11 cellular contexts compared by ENCODE assay signal in the genomic region with DNA sequence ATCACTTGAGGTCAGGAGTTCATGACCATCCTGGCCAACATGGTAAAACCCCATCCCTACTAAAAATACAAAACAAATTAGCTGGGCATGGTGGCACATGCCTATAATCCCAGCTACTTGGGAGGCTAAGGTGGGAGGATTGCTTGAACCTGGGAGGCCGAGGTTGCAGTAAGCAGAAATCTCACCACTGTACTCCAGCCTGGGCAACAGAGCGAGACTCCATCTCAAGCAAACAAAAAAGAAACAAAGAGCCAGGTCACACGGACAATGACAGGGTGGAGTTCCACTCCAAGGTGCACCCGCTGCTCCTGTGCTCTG. TPM values are rescaled to one million over a fixed set of nuclear protein-coding genes. Genes with fewer than 3 reads are reported as not detected.
DNase-seq lines count a peak whose midpoint lies in the region; ATAC-seq and TF ChIP-seq lines count a peak whose summit lies in the region.
"Not testable (repeated sequence)": the region's sequence is repeated elsewhere in the genome, so short reads cannot be mapped to it uniquely, and the experiment has no call there.
"Had no signal": no experiment of that assay in that cellular context is flagged by ENCODE, and none has a peak within 500 bp of the region (broad histone marks: within the 10 kb centered on the region; RNA-seq: fewer than 3 reads in every experiment).

No MANE protein-coding gene starts in this region.

- POLR2A ChIA-PET in activated CD4-positive, alpha-beta T cell treated with anti-CD3 and anti-CD28 coated beads, Interleukin-2, amount 10 ng/mL, durations not matched to agents 7 days and 5 days (lab: Charles Lee), result not testable (repeated sequence)

- not testable (repeated sequence) for H4K91ac ChIP-seq in neuronal stem cell (ENCODE audit: low read depth, low read length, poor library complexity)

- H2AK5ac ChIP-seq in neuronal stem cell (ENCODE audit: low read depth, low read length), result not testable (repeated sequence)

- CTCF ChIA-PET in activated CD4-positive, alpha-beta T cell treated with anti-CD3 and anti-CD28 coated beads, Interleukin-2, amount 10 ng/mL, durations not matched to agents 7 days and 5 days (lab: Charles Lee), result not testable (repeated sequence)

- H3K27me3 ChIP-seq in GM23338 (ENCODE audit: insufficient read depth); esophagus muscularis mucosa; neuronal stem cell (ENCODE audit: control insufficient read depth in 3 of 3, insufficient read depth in 3 of 3, low read depth in 1 of 3, low read length in 3 of 3); tibial nerve: not testable (repeated sequence)

- H3K79me2 ChIP-seq in GM23338 (replicated peaks; ENCODE audit: insufficient read depth), result not testable (repeated sequence)

- peaks cover 12% of the 10 kb centered on the region for H3K4me1 Mint-ChIP-seq in GM23338
- H3K4me1 Mint-ChIP-seq in activated CD4-positive, alpha-beta T cell treated with anti-CD3 and anti-CD28 coated beads, Interleukin-2, amount 10 ng/mL, durations not matched to agents 7 days and 5 days, result peaks cover 65% of the 10 kb centered on the region
- peaks cover 26% of the 10 kb centered on the region for H3K4me1 Mint-ChIP-seq in central memory CD8-positive, alpha-beta T cell

- not testable (repeated sequence) for H3K9me3 Mint-ChIP-seq in GM23338; activated CD4-positive, alpha-beta T cell treated with anti-CD3 and anti-CD28 coated beads, Interleukin-2, amount 10 ng/mL, durations not matched to agents 7 days and 5 days; central memory CD8-positive, alpha-beta T cell

- not testable (repeated sequence) for H3K27ac ChIP-seq in GM23338 (ENCODE audit: low read depth); neuronal stem cell (replicated peaks; ENCODE audit: low read length)
- H3K27ac ChIP-seq in esophagus muscularis mucosa (replicated peaks in 1 of 4) (peak overlapping the region; percentile 64 to 86 (median 78)), tibial nerve (peak overlapping the region in 3 of 4 donors; percentile 43 to 88 (median 86))

- H3K4me1 ChIP-seq in GM23338 (ENCODE audit: insufficient read depth); neuronal stem cell (ENCODE audit: control insufficient read depth in 2 of 2, insufficient read depth in 1 of 2, low read depth in 1 of 2, low read length in 2 of 2): not testable (repeated sequence)
- peaks cover 6 to 37% (median 31%) of the 10 kb centered on the region in 4 donors for H3K4me1 ChIP-seq in esophagus muscularis mucosa
- peaks cover 21% of the 10 kb centered on the region for H3K4me1 ChIP-seq in mucosa of descending colon (ENCODE audit: low read depth)
- peaks cover 0 to 72% (median 10%) of the 10 kb centered on the region in 4 donors for H3K4me1 ChIP-seq in tibial nerve

- WGBS in esophagus muscularis mucosa, result 98% methylated on average over 4 of the region's 4 CpGs
- WGBS in neuronal stem cell (ENCODE audit: extremely low coverage in 2 of 2, insufficient read length in 2 of 2, insufficient replicate concordance in 1 of 2), 2 donors, result no CpG with 5 or more reads among the region's 4 CpGs
- 86 to 95% methylated on average over 4 of the region's 4 CpGs for WGBS in tibial nerve, 2 donors

- H3F3A ChIP-seq in GM23338 (replicated peaks; ENCODE audit: low read depth), result not testable (repeated sequence)

- H3K18ac ChIP-seq in neuronal stem cell (ENCODE audit: low read length), result peak overlapping the region; percentile 24

- H3K27ac Mint-ChIP-seq in GM23338, result not testable (repeated sequence)
- H3K27ac Mint-ChIP-seq in activated CD4-positive, alpha-beta T cell treated with anti-CD3 and anti-CD28 coated beads, Interleukin-2, amount 10 ng/mL, durations not matched to agents 7 days and 5 days, result peak overlapping the region; percentile 100
- peak overlapping the region; percentile 44 for H3K27ac Mint-ChIP-seq in central memory CD8-positive, alpha-beta T cell (ENCODE audit: low read depth)

- TF ChIP-seq POLR2A in esophagus muscularis mucosa (IDR thresholded peaks at IDR 0.05; ENCODE audit: low read depth); tibial nerve (IDR thresholded peaks at IDR 0.05): not testable (repeated sequence)

- not testable (repeated sequence) for H3K36me3 ChIP-seq in GM23338 (ENCODE audit: insufficient read depth); esophagus muscularis mucosa; mucosa of descending colon (ENCODE audit: low read depth); neuronal stem cell (replicated peaks in 1 of 2; ENCODE audit: control insufficient read depth in 2 of 2, insufficient read depth in 2 of 2, low read length in 2 of 2); tibial nerve

- H2AFZ ChIP-seq in GM23338, result peak overlapping the region; percentile 56; the same call in 1 of the 2 replicates
- H2AFZ ChIP-seq in neuronal stem cell (ENCODE audit: low read length), result not testable (repeated sequence)

- not testable (repeated sequence) for ATAC-seq in GM23338; central memory CD8-positive, alpha-beta T cell (replicated peaks; ENCODE audit: extremely low read depth, poor library complexity, severe bottlenecking)
- ATAC-seq in mucosa of descending colon, result peak; percentile 66

- not testable (repeated sequence) for H3K14ac ChIP-seq in neuronal stem cell (ENCODE audit: low read length)

- DNase-seq in GM23338 (ENCODE audit: low spot score); activated CD4-positive, alpha-beta T cell treated with anti-CD3 and anti-CD28 coated beads, Interleukin-2, amount 10 ng/mL, durations not matched to agents 7 days and 5 days; central memory CD8-positive, alpha-beta T cell (ENCODE audit: low spot score in 2 of 2); esophagus muscularis mucosa (ENCODE audit: extremely low spot score); neuronal stem cell (ENCODE audit: low spot score); tibial nerve (ENCODE audit: low spot score in 2 of 2): not testable (repeated sequence)
- DNase-seq in mucosa of descending colon, result peak in 1 of 3 donors; percentile 40

- H3K9ac ChIP-seq in neuronal stem cell (ENCODE audit: low read depth, low read length, poor library complexity), result not testable (repeated sequence)

- H3K4me3 ChIP-seq in GM23338; esophagus muscularis mucosa; mucosa of descending colon; neuronal stem cell (ENCODE audit: low read length in 2 of 2); tibial nerve: not testable (repeated sequence)

- not testable (repeated sequence) for H2BK15ac ChIP-seq in neuronal stem cell (ENCODE audit: low read length)

- not testable (repeated sequence) for H3K4me3 Mint-ChIP-seq in GM23338; activated CD4-positive, alpha-beta T cell treated with anti-CD3 and anti-CD28 coated beads, Interleukin-2, amount 10 ng/mL, durations not matched to agents 7 days and 5 days; central memory CD8-positive, alpha-beta T cell

- intact Hi-C loops in esophagus muscularis mucosa (cut with DNase I); mucosa of descending colon (cut with DNase I, micrococcal nuclease): not testable (repeated sequence)

- not testable (repeated sequence) for H4K20me1 ChIP-seq in GM23338 (replicated peaks; ENCODE audit: insufficient read depth)

- H4K8ac ChIP-seq in neuronal stem cell (ENCODE audit: low read depth, low read length), result not testable (repeated sequence)

- not testable (repeated sequence) for H3K4ac ChIP-seq in neuronal stem cell (ENCODE audit: low read length)

- not testable (repeated sequence) for H2BK120ac ChIP-seq in neuronal stem cell (ENCODE audit: low read depth, low read length)

- not testable (repeated sequence) for TF ChIP-seq EP300 in esophagus muscularis mucosa (IDR thresholded peaks at IDR 0.05); tibial nerve (IDR thresholded peaks at IDR 0.05)

- H3K9me3 ChIP-seq in esophagus muscularis mucosa; mucosa of descending colon; neuronal stem cell (replicated peaks in 1 of 2; ENCODE audit: control insufficient read depth in 2 of 2, insufficient read depth in 1 of 2, low read depth in 1 of 2, low read length in 2 of 2); tibial nerve: not testable (repeated sequence)

- H3K9me2 ChIP-seq in GM23338 (ENCODE audit: insufficient read depth), result not testable (repeated sequence)

- not testable (repeated sequence) for H2BK5ac ChIP-seq in neuronal stem cell (ENCODE audit: low read length)

- H3K23ac ChIP-seq in neuronal stem cell (ENCODE audit: low read depth, low read length, poor library complexity), result not testable (repeated sequence)

- not testable (repeated sequence) for H3K36me3 Mint-ChIP-seq in GM23338 (ENCODE audit: low read depth)
- peaks cover 19% of the 10 kb centered on the region for H3K36me3 Mint-ChIP-seq in activated CD4-positive, alpha-beta T cell treated with anti-CD3 and anti-CD28 coated beads, Interleukin-2, amount 10 ng/mL, durations not matched to agents 7 days and 5 days (ENCODE audit: low read depth)
- peaks cover 27% of the 10 kb centered on the region for H3K36me3 Mint-ChIP-seq in central memory CD8-positive, alpha-beta T cell (ENCODE audit: insufficient read depth)

- H3K4me2 ChIP-seq in GM23338; neuronal stem cell (ENCODE audit: insufficient read depth, low read length, poor library complexity, severe bottlenecking): not testable (repeated sequence)

- H3K27me3 Mint-ChIP-seq in GM23338 (ENCODE audit: insufficient read depth, low read depth, poor library complexity); activated CD4-positive, alpha-beta T cell treated with anti-CD3 and anti-CD28 coated beads, Interleukin-2, amount 10 ng/mL, durations not matched to agents 7 days and 5 days; central memory CD8-positive, alpha-beta T cell: not testable (repeated sequence)

- H2BK12ac ChIP-seq in neuronal stem cell (ENCODE audit: low read length), result not testable (repeated sequence)

- H3K79me1 ChIP-seq in neuronal stem cell (ENCODE audit: low read depth, low read length), result not testable (repeated sequence)

- TF ChIP-seq CTCF in GM23338 (conservative IDR thresholded peaks at IDR 0.05; ENCODE audit: low read depth in 2 of 2); esophagus muscularis mucosa (IDR thresholded peaks at IDR 0.05); mucosa of descending colon (IDR thresholded peaks at IDR 0.05); tibial nerve (IDR thresholded peaks at IDR 0.05): not testable (repeated sequence)

RNA-seq across cellular contexts. Expression of gene MX2, which starts 2.1 kb away (rescaled TPM):
- 8.1 and 9.2 TPM in 2 replicates for total RNA-seq in GM23338 (2014; rRNA removed; shearing (Covaris generic))
- polyA plus RNA-seq in GM23338 (2016; fragmentation: Nextera tagmentation; extraction: Ambion mirVana), result 5.4 and 6.1 TPM in 2 replicates
- total RNA-seq in activated CD4-positive, alpha-beta T cell treated with anti-CD3 and anti-CD28 coated beads, Interleukin-2, amount 10 ng/mL, durations not matched to agents 7 days and 5 days, result 100 to 1,000 TPM; 108 to 117 TPM
- 10 to 100 TPM in 1 of 4 donors, 1 to 10 TPM in 3; 5.4 to 19.7 (median 7.0) TPM for total RNA-seq in esophagus muscularis mucosa
- 1 to 10 TPM; 2.5 to 9.2 (median 6.3) TPM for total RNA-seq in mucosa of descending colon
- 3.2 TPM for polyA plus RNA-seq in neuronal stem cell (2013, experiment 1 of 2)
- polyA plus RNA-seq in neuronal stem cell (2013, experiment 2 of 2), result 3.5 TPM
- total RNA-seq in tibial nerve, result 10 to 100 TPM in 2 of 4 donors, 1 to 10 TPM in 2; 6.7 to 17.5 (median 9.5) TPM

RNA-seq across cellular contexts. Expression of gene FAM3B, which starts 43.1 kb away (rescaled TPM):
- total RNA-seq in GM23338 (2014; rRNA removed; shearing (Covaris generic)), result 0.74 and 2.5 TPM in 2 replicates
- 2.5 and 3.6 TPM in 2 replicates for polyA plus RNA-seq in GM23338 (2016; fragmentation: Nextera tagmentation; extraction: Ambion mirVana)
- not detected for total RNA-seq in activated CD4-positive, alpha-beta T cell treated with anti-CD3 and anti-CD28 coated beads, Interleukin-2, amount 10 ng/mL, durations not matched to agents 7 days and 5 days
- total RNA-seq in esophagus muscularis mucosa (under 1 TPM in 1 of 4 donors, not detected in 3; 0.45 TPM), mucosa of descending colon (1 to 10 TPM in 1 of 3 donors, under 1 TPM in 1, not detected in 1; 0.70 to 2.3 TPM), tibial nerve (not detected)
- not detected for polyA plus RNA-seq in neuronal stem cell (2013, experiment 1 of 2)
- not detected for polyA plus RNA-seq in neuronal stem cell (2013, experiment 2 of 2)
- total RNA-seq: GM23248, HT-29, Right ventricle myocardium inferior had no signal
- polyA plus RNA-seq: BJ, GM23248 had no signal

Comparison
In these comparisons a context has a peak if more than half of its experiments do, and no peak if none do; other contexts are left out.
1. RNA of gene MX2, which starts 2.1 kb away (total RNA-seq): 108 to 117 TPM in activated CD4-positive, alpha-beta T cell treated with anti-CD3 and anti-CD28 coated beads, Interleukin-2, amount 10 ng/mL, durations not matched to agents 7 days and 5 days; 6.7 to 17.5 TPM in tibial nerve, 8.1 to 9.2 TPM in GM23338, 5.4 to 19.7 TPM in esophagus muscularis mucosa and 2.5 to 9.2 TPM in mucosa of descending colon; every median in the first group is over 4 times any median in the second.